ENCODE assay signal across 17 cellular contexts in genomic region chr1:53572802-53573148, GRCh38.
DNase-seq lines count a peak whose midpoint lies in the region; ATAC-seq and TF ChIP-seq lines count a peak whose summit lies in the region.
"Had no signal": no experiment of that assay in that cellular context is flagged by ENCODE, and none has a peak within 500 bp of the region (broad histone marks: within the 10 kb centered on the region; RNA-seq: fewer than 3 reads in every experiment).

No MANE protein-coding gene starts in this region.

- H3K27me3 ChIP-seq in mammary epithelial cell (ENCODE audit: insufficient read depth, low read length) (no peaks in the 10 kb centered on the region), breast epithelium (no peaks in the 10 kb centered on the region), SK-N-SH (ENCODE audit: insufficient read depth) (no peaks in the 10 kb centered on the region)
- H3K27me3 ChIP-seq in effector memory CD4-positive, alpha-beta T cell (replicated peaks; ENCODE audit: control insufficient read depth, insufficient read depth, low read length, poor library complexity, severe bottlenecking) = no peaks in the 10 kb centered on the region
- H3K27me3 ChIP-seq: dorsolateral prefrontal cortex, heart right ventricle had no signal

- no peaks in the 10 kb centered on the region for H3K9me2 ChIP-seq in SK-N-SH

- H3K9ac ChIP-seq in mammary epithelial cell (ENCODE audit: insufficient read depth, low read length) = no peak overlapping the region
- H3K9ac ChIP-seq in SK-N-SH = no peak overlapping the region

- CTCF ChIA-PET in mammary epithelial cell (lab: Charles Lee; ENCODE audit: low non-redundant PET) (no interaction called here), SK-N-SH (lab: Yijun Ruan, JAX) (interaction anchor here (0.9 to 1.7 kb wide), 7 partner anchors 16 to 179 kb away, joined by 3 to 7 read pairs (median 3); no protein-coding TSS in a partner anchor)
- CTCF ChIA-PET in activated naive CD4-positive, alpha-beta T cell treated with anti-CD3 and anti-CD28 coated beads, Interleukin-2, amount 10 ng/mL, durations not matched to agents 7 days and 5 days (lab: Charles Lee) = interaction anchor here (1.0 kb wide), 1 partner anchor 87 kb away, joined by 4 read pairs; no protein-coding TSS in a partner anchor

- no TSS peak for BruUV-seq in mammary epithelial cell (replicated peaks; lab: Mats Ljungman, UMichigan)

- H3K27me3 Mint-ChIP-seq in type B pancreatic cell = no peaks in the 10 kb centered on the region
- peaks cover 8% of the 10 kb centered on the region for H3K27me3 Mint-ChIP-seq in activated T-cell treated with anti-CD3 and anti-CD28 coated beads, Interleukin-2, amount 50 U/mL, for 4 hours (ENCODE audit: low read depth)
- H3K27me3 Mint-ChIP-seq in activated naive CD4-positive, alpha-beta T cell treated with anti-CD3 and anti-CD28 coated beads, Interleukin-2, amount 10 ng/mL, durations not matched to agents 7 days and 5 days = peaks cover 32% of the 10 kb centered on the region

- no peaks in the 10 kb centered on the region for H3K9me3 Mint-ChIP-seq in type B pancreatic cell
- H3K9me3 Mint-ChIP-seq in activated T-cell treated with anti-CD3 and anti-CD28 coated beads, Interleukin-2, amount 50 U/mL, for 4 hours = no peaks in the 10 kb centered on the region
- no peaks in the 10 kb centered on the region for H3K9me3 Mint-ChIP-seq in activated naive CD4-positive, alpha-beta T cell treated with anti-CD3 and anti-CD28 coated beads, Interleukin-2, amount 10 ng/mL, durations not matched to agents 7 days and 5 days
- H3K9me3 Mint-ChIP-seq: activated CD4-positive, alpha-beta memory T cell treated with anti-CD3 and anti-CD28 coated beads for 36 hours; activated naive CD8-positive, alpha-beta T cell treated with anti-CD3 and anti-CD28 coated beads for 36 hours; stimulated activated naive CD8-positive, alpha-beta T cell treated with anti-CD3 and anti-CD28 coated beads, Interleukin-15, amount 100 ng/mL, for 72 hours had no signal

- no peaks in the 10 kb centered on the region for H3K79me2 ChIP-seq in mammary epithelial cell (ENCODE audit: insufficient read depth, low read length)
- no peaks in the 10 kb centered on the region for H3K79me2 ChIP-seq in SK-N-SH (ENCODE audit: insufficient read depth)

- in situ Hi-C loops in mammary epithelial cell (cut with MboI; ENCODE audit: low sequenced_read_pairs in 2 of 2) = no loop called here

- H3K4me2 ChIP-seq in mammary epithelial cell (ENCODE audit: insufficient read depth, low read depth, low read length) = no peak overlapping the region
- H3K4me2 ChIP-seq in SK-N-SH = peak overlapping the region; percentile 35; the same call in 1 of the 2 replicates

- no peak; the same call in 1 of the 2 replicates for TF ChIP-seq RAD21 in SK-N-SH (IDR thresholded peaks at IDR 0.05; ENCODE audit: low read length)

- WGBS in mammary epithelial cell (ENCODE audit: low coverage, missing lambda C conversion rate) = 48% methylated on average over 2 of the region's 2 CpGs
- 60% methylated on average over 1 of the region's 2 CpGs for WGBS in SK-N-SH (ENCODE audit: low lambda C conversion rate)

- DNase-seq in mammary epithelial cell (no peak), breast epithelium (ENCODE audit: low spot score in 2 of 2) (no peak), SK-N-SH (no peak), left kidney (ENCODE audit: low read depth, low spot score) (peak; percentile 68), type B pancreatic cell (ENCODE audit: extremely low spot score, unreplicated experiment) (no peak)
- no peak for DNase-seq in activated T-cell treated with anti-CD3 and anti-CD28 coated beads, Interleukin-2, amount 50 U/mL, for 4 hours
- no peak for DNase-seq in activated naive CD4-positive, alpha-beta T cell treated with anti-CD3 and anti-CD28 coated beads, Interleukin-2, amount 10 ng/mL, durations not matched to agents 7 days and 5 days
- DNase-seq in effector memory CD4-positive, alpha-beta T cell = no peak
- DNase-seq: activated naive CD8-positive, alpha-beta T cell treated with anti-CD3 and anti-CD28 coated beads for 36 hours; CD4-positive, CD25-positive, alpha-beta regulatory T cell; heart right ventricle; NCI-H1930; stimulated activated naive CD8-positive, alpha-beta T cell treated with anti-CD3 and anti-CD28 coated beads, Interleukin-15, amount 100 ng/mL, for 72 hours had no signal

- H3K36me3 Mint-ChIP-seq in type B pancreatic cell = no peaks in the 10 kb centered on the region
- no peaks in the 10 kb centered on the region for H3K36me3 Mint-ChIP-seq in activated T-cell treated with anti-CD3 and anti-CD28 coated beads, Interleukin-2, amount 50 U/mL, for 4 hours (ENCODE audit: insufficient read depth)
- H3K36me3 Mint-ChIP-seq in activated naive CD4-positive, alpha-beta T cell treated with anti-CD3 and anti-CD28 coated beads, Interleukin-2, amount 10 ng/mL, durations not matched to agents 7 days and 5 days = no peaks in the 10 kb centered on the region
- H3K36me3 Mint-ChIP-seq: activated CD4-positive, alpha-beta memory T cell treated with anti-CD3 and anti-CD28 coated beads for 36 hours; activated naive CD8-positive, alpha-beta T cell treated with anti-CD3 and anti-CD28 coated beads for 36 hours; CD4-positive, CD25-positive, alpha-beta regulatory T cell had no signal

- H3K9me3 ChIP-seq in mammary epithelial cell (replicated peaks; ENCODE audit: insufficient read depth, low read length) = no peaks in the 10 kb centered on the region
- no peaks in the 10 kb centered on the region for H3K9me3 ChIP-seq in breast epithelium
- no peaks in the 10 kb centered on the region for H3K9me3 ChIP-seq in SK-N-SH
- H3K9me3 ChIP-seq in effector memory CD4-positive, alpha-beta T cell (ENCODE audit: control insufficient read depth, low read length) = no peaks in the 10 kb centered on the region
- H3K9me3 ChIP-seq: heart right ventricle had no signal

- H3K4me1 ChIP-seq in mammary epithelial cell (ENCODE audit: insufficient read depth, low read length) (peaks cover 9% of the 10 kb centered on the region), breast epithelium (no peaks in the 10 kb centered on the region), SK-N-SH (ENCODE audit: control insufficient read depth in 1 of 2, insufficient read depth in 2 of 2, low read depth in 1 of 2, low read length in 1 of 2) (peaks cover 8 to 58% of the 10 kb centered on the region in 2 experiments; a peak in 2 of 4 replicates)
- no peaks in the 10 kb centered on the region for H3K4me1 ChIP-seq in effector memory CD4-positive, alpha-beta T cell (ENCODE audit: control insufficient read depth, insufficient read depth, low read length, poor library complexity, severe bottlenecking)
- H3K4me1 ChIP-seq: heart right ventricle had no signal

- POLR2A ChIA-PET in SK-N-SH (lab: Yijun Ruan, JAX) = interaction anchor here (0.8 to 1.5 kb wide), 4 partner anchors 11 to 69 kb away, joined by 4 to 5 read pairs (median 4); no protein-coding TSS in a partner anchor

- H3K36me3 ChIP-seq in mammary epithelial cell (ENCODE audit: insufficient read depth, low read length) = no peaks in the 10 kb centered on the region
- no peaks in the 10 kb centered on the region for H3K36me3 ChIP-seq in breast epithelium
- no peaks in the 10 kb centered on the region for H3K36me3 ChIP-seq in SK-N-SH (replicated peaks in 1 of 2; ENCODE audit: control insufficient read depth in 1 of 2, insufficient read depth in 2 of 2, low read length in 1 of 2)
- no peaks in the 10 kb centered on the region for H3K36me3 ChIP-seq in effector memory CD4-positive, alpha-beta T cell (ENCODE audit: control insufficient read depth, insufficient read depth, low read length)
- H3K36me3 ChIP-seq: heart right ventricle had no signal

- peaks cover 35% of the 10 kb centered on the region for H3K4me1 Mint-ChIP-seq in type B pancreatic cell (ENCODE audit: unreplicated experiment)
- H3K4me1 Mint-ChIP-seq in activated T-cell treated with anti-CD3 and anti-CD28 coated beads, Interleukin-2, amount 50 U/mL, for 4 hours (ENCODE audit: low read depth) = peaks cover 5% of the 10 kb centered on the region
- no peaks in the 10 kb centered on the region for H3K4me1 Mint-ChIP-seq in activated naive CD4-positive, alpha-beta T cell treated with anti-CD3 and anti-CD28 coated beads, Interleukin-2, amount 10 ng/mL, durations not matched to agents 7 days and 5 days
- H3K4me1 Mint-ChIP-seq: CD4-positive, CD25-positive, alpha-beta regulatory T cell; stimulated activated naive CD8-positive, alpha-beta T cell treated with anti-CD3 and anti-CD28 coated beads, Interleukin-15, amount 100 ng/mL, for 72 hours had no signal

- dilution Hi-C loops in mammary epithelial cell (cut with HindIII; ENCODE audit: low sequenced_read_pairs) = no loop called here

- no peaks in the 10 kb centered on the region for H4K20me1 ChIP-seq in mammary epithelial cell (ENCODE audit: insufficient read depth, low read length)
- H4K20me1 ChIP-seq in SK-N-SH (ENCODE audit: insufficient read depth) = no peaks in the 10 kb centered on the region

- H3K4me3 ChIP-seq in mammary epithelial cell (replicated peaks in 1 of 3; ENCODE audit: insufficient read depth in 1 of 3, low read depth in 2 of 3, low read length in 3 of 3) (no peak overlapping the region), breast epithelium (no peak overlapping the region), SK-N-SH (ENCODE audit: low read depth in 2 of 2, low read length in 1 of 2) (no peak overlapping the region)
- no peak overlapping the region for H3K4me3 ChIP-seq in effector memory CD4-positive, alpha-beta T cell (ENCODE audit: insufficient read depth, low read depth, low read length, poor library complexity, severe bottlenecking)
- H3K4me3 ChIP-seq: dorsolateral prefrontal cortex, heart right ventricle had no signal

- peak overlapping the region; percentile 89 for H3K27ac Mint-ChIP-seq in type B pancreatic cell
- no peak overlapping the region for H3K27ac Mint-ChIP-seq in activated naive CD4-positive, alpha-beta T cell treated with anti-CD3 and anti-CD28 coated beads, Interleukin-2, amount 10 ng/mL, durations not matched to agents 7 days and 5 days
- H3K27ac Mint-ChIP-seq: activated CD4-positive, alpha-beta memory T cell treated with anti-CD3 and anti-CD28 coated beads for 36 hours; activated naive CD8-positive, alpha-beta T cell treated with anti-CD3 and anti-CD28 coated beads for 36 hours; memory B cell; stimulated activated naive CD8-positive, alpha-beta T cell treated with anti-CD3 and anti-CD28 coated beads, Interleukin-15, amount 100 ng/mL, for 72 hours had no signal

- H3K27ac ChIP-seq in mammary epithelial cell (ENCODE audit: insufficient read depth, low read depth, low read length) (no peak overlapping the region), breast epithelium (peak overlapping the region in 1 of 2 donors; percentile 27), SK-N-SH (ENCODE audit: low read depth in 2 of 2, low read length in 1 of 2) (peak overlapping the region in 1 of 2 experiments; percentile 86; a peak in 2 of 4 replicates)
- H3K27ac ChIP-seq in effector memory CD4-positive, alpha-beta T cell (ENCODE audit: insufficient read depth, low read length, poor library complexity, severe bottlenecking) = no peak overlapping the region
- H3K27ac ChIP-seq: heart right ventricle had no signal

- H2AFZ ChIP-seq in mammary epithelial cell (ENCODE audit: low read depth, low read length) = peak overlapping the region; percentile 37
- H2AFZ ChIP-seq in SK-N-SH (ENCODE audit: low read depth) = no peak overlapping the region

- TF ChIP-seq EP300 in SK-N-SH (IDR thresholded peaks at IDR 0.05; ENCODE audit: borderline replicate concordance in 1 of 2, low read depth in 1 of 2, low read length in 1 of 2) = no peak

- no peak overlapping the region for H3K4me3 Mint-ChIP-seq in type B pancreatic cell
- H3K4me3 Mint-ChIP-seq in activated T-cell treated with anti-CD3 and anti-CD28 coated beads, Interleukin-2, amount 50 U/mL, for 4 hours = no peak overlapping the region
- H3K4me3 Mint-ChIP-seq in activated naive CD4-positive, alpha-beta T cell treated with anti-CD3 and anti-CD28 coated beads, Interleukin-2, amount 10 ng/mL, durations not matched to agents 7 days and 5 days = no peak overlapping the region
- H3K4me3 Mint-ChIP-seq: activated CD4-positive, alpha-beta memory T cell treated with anti-CD3 and anti-CD28 coated beads for 36 hours; activated naive CD8-positive, alpha-beta T cell treated with anti-CD3 and anti-CD28 coated beads for 36 hours; CD4-positive, CD25-positive, alpha-beta regulatory T cell; memory B cell; stimulated activated naive CD8-positive, alpha-beta T cell treated with anti-CD3 and anti-CD28 coated beads, Interleukin-15, amount 100 ng/mL, for 72 hours had no signal

- TF ChIP-seq CTCF in mammary epithelial cell (conservative IDR thresholded peaks at IDR 0.05 in 1 of 2, IDR thresholded peaks at IDR 0.05 in 1 of 2; ENCODE audit: extremely low read depth in 1 of 2, insufficient read depth in 1 of 2, low read depth in 1 of 2, low read length in 2 of 2) (no peak), breast epithelium (IDR thresholded peaks at IDR 0.05) (no peak), SK-N-SH (IDR thresholded peaks at IDR 0.05) (no peak), type B pancreatic cell (conservative IDR thresholded peaks at IDR 0.05) (no peak)

- ATAC-seq in activated T-cell treated with anti-CD3 and anti-CD28 coated beads, Interleukin-2, amount 50 U/mL, for 4 hours = no peak
- ATAC-seq: HepG2; stimulated activated naive CD8-positive, alpha-beta T cell treated with anti-CD3 and anti-CD28 coated beads, Interleukin-15, amount 100 ng/mL, for 72 hours had no signal

- TF ChIP-seq POLR2A in breast epithelium (IDR thresholded peaks at IDR 0.05) = no peak

- intact Hi-C loops in mammary epithelial cell (cut with micrococcal nuclease) (no loop called here), breast epithelium (cut with DNase I; ENCODE audit: low total_unique reads) (no loop called here)

- H3F3A ChIP-seq in SK-N-SH (replicated peaks; ENCODE audit: insufficient read depth) = no peaks in the 10 kb centered on the region
